Comparison of ENCODE assay signal across 2 cellular contexts in genomic region chr17:32485261-32485955, GRCh38.
TF ChIP-seq lines count a peak whose summit lies in the region.

No MANE protein-coding gene starts in this region.

TF ChIP-seq in HEK293, 187 proteins besides CTCF, POLR2A, EP300 and RAD21 (continued from another document):
- TF ChIP-seq ZNF155 (tag by site-specific recombination; IDR thresholded peaks at IDR 0.05) = no peak
- no peak for TF ChIP-seq ZNF501 (tag by site-specific recombination; IDR thresholded peaks at IDR 0.05)
- TF ChIP-seq ZNF600 (tag by site-specific recombination; IDR thresholded peaks at IDR 0.05) = 0 out of 2 replicates have a peak, but pooled peaks have one; percentile 58
- peak; percentile 85 for TF ChIP-seq PRDM10 (tag by site-specific recombination; IDR thresholded peaks at IDR 0.05)
- TF ChIP-seq ZNF10 (tag by site-specific recombination; IDR thresholded peaks at IDR 0.05) = no peak
- no peak for TF ChIP-seq ZBTB20 (tag by site-specific recombination; IDR thresholded peaks at IDR 0.05)

TF ChIP-seq in K562, 482 proteins besides CTCF, POLR2A, EP300 and RAD21:
- no peak for TF ChIP-seq HES1 (IDR thresholded peaks at IDR 0.05; ENCODE audit: low read depth)
- TF ChIP-seq SMARCC2 (IDR thresholded peaks at IDR 0.05; ENCODE audit: low read depth) = no peak
- TF ChIP-seq ZNF512 (tag; IDR thresholded peaks at IDR 0.05) = no peak
- no peak for TF ChIP-seq SRSF7 (optimal IDR thresholded peaks at IDR 0.05; ENCODE audit: low read depth, low read length)
- peak; percentile 67 for TF ChIP-seq PRDM10 (IDR thresholded peaks at IDR 0.05; ENCODE audit: partially characterized antibody)
- TF ChIP-seq CSDE1 (IDR thresholded peaks at IDR 0.05) = no peak
- no peak for TF ChIP-seq ZBED1 (IDR thresholded peaks at IDR 0.05)
- TF ChIP-seq GABPB2 (CRISPR knock-in tag; conservative IDR thresholded peaks at IDR 0.05) = no peak
- TF ChIP-seq ZNF707 (CRISPR knock-in tag; conservative IDR thresholded peaks at IDR 0.05) = no peak
- TF ChIP-seq STAT5B (CRISPR knock-in tag; IDR thresholded peaks at IDR 0.05) = no peak
- TF ChIP-seq ZNF174 (CRISPR knock-in tag; IDR thresholded peaks at IDR 0.05) = no peak
- TF ChIP-seq HMBOX1 (IDR thresholded peaks at IDR 0.05) = peak; percentile 47; the same call in 1 of the 2 replicates
- TF ChIP-seq TEAD2 (tag; IDR thresholded peaks at IDR 0.05) = no peak
- no peak for TF ChIP-seq PKNOX1 (IDR thresholded peaks at IDR 0.05)
